In the genomic region with DNA sequence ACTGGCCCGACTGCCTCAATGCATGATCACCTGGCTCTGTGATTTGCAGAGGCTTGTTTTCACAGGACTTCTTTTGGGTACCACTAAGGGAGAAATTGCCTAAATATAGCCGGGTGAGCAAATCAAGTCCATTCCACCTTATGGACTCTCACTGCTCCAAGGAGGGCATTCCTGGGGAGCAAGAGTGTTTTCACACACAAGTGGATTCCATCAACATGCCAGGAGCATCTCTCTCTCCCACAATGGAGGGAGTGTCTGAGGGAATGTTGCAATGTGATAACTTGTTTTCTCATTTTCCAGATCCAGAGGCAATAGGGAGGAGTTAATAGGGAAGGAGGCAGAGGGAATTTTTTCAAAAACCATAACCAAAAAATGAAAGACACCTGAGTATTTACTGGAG, we compare ENCODE assay signal across 13 cellular contexts.
A peak's percentile ranks its signal among the peaks of the same experiment; 100 is the strongest.
DNase-seq lines count a peak whose midpoint lies in the region; ATAC-seq lines count a peak whose summit lies in the region.
"Had no signal": no experiment of that assay in that cellular context is flagged by ENCODE, and none has a peak within 500 bp of the region (broad histone marks: within the 10 kb centered on the region; RNA-seq: fewer than 3 reads in every experiment).

No MANE protein-coding gene starts in this region.

- DNase-seq in AG08395 (ENCODE audit: low spot score) (peak; percentile 6), GM03348 (ENCODE audit: low spot score) (peak; percentile 27), cerebellum (ENCODE audit: low spot score) (peak; percentile 10), myocyte (ENCODE audit: low read depth) (peak; percentile 37), occipital lobe (lab: John Stamatoyannopoulos, UW) (no peak), GM19240 (ENCODE audit: insufficient read length, low spot score) (no peak)
- no peak for DNase-seq in effector CD8-positive, alpha-beta T cell (lab: John Stamatoyannopoulos, UW)
- DNase-seq: 8988T; AML-193; Caco-2; CD8-positive, alpha-beta memory T cell; DMS53 had no signal

- ATAC-seq in GM21528 (IDR thresholded peaks at IDR 0.05; ENCODE audit: low FRiP score, unreplicated experiment) = no peak

Comparison
In these comparisons a context has a peak if more than half of its experiments do, and no peak if none do; other contexts are left out.
1. DNase-seq: peak in AG08395 (single experiment), GM03348 (single experiment), cerebellum (single experiment) and myocyte (single experiment); none in occipital lobe (single experiment), effector CD8-positive, alpha-beta T cell (single experiment) and GM19240 (single experiment).